8 cellular contexts compared by ENCODE assay signal in genomic region chr7:47819054-47819920, GRCh38.
DNase-seq lines count a peak whose midpoint lies in the region; ATAC-seq, FAIRE-seq and TF ChIP-seq lines count a peak whose summit lies in the region.

No MANE protein-coding gene starts in this region.

- no peaks in the 10 kb centered on the region for H3K4me1 ChIP-seq in pancreas
- H3K4me1 ChIP-seq in CD4-positive, alpha-beta memory T cell (ENCODE audit: insufficient read depth, low read length), result no peaks in the 10 kb centered on the region

- H3K4me1 Mint-ChIP-seq in activated T-helper 1 cell treated with anti-CD3 and anti-CD28 coated beads, Interleukin-12 subunit alpha, Interleukin-12 subunit beta, Interleukin-2, Interleukin-4 antibody, amounts not matched to agents 30 ng/mL and 10 ng/mL and 1 ng/mL, durations not matched to agents 14 hours and 24 hours and 36 hours (ENCODE audit: low read depth), result no peaks in the 10 kb centered on the region
- no peaks in the 10 kb centered on the region for H3K4me1 Mint-ChIP-seq in CD4-positive, alpha-beta memory T cell

- H3K27ac ChIP-seq in pancreas, result no peak overlapping the region
- H3K27ac ChIP-seq in CD4-positive, alpha-beta memory T cell (ENCODE audit: low read depth, low read length), result no peak overlapping the region

- peak; percentile 87 for FAIRE-seq in pancreas (lab: Jason Lieb, UNC)

- no peaks in the 10 kb centered on the region for H3K9me3 ChIP-seq in pancreas
- no peaks in the 10 kb centered on the region for H3K9me3 ChIP-seq in CD4-positive, alpha-beta memory T cell (ENCODE audit: control insufficient read depth in 1 of 2, low read length in 2 of 2)

- H3K36me3 ChIP-seq in pancreas, result no peaks in the 10 kb centered on the region
- no peaks in the 10 kb centered on the region for H3K36me3 ChIP-seq in CD4-positive, alpha-beta memory T cell (ENCODE audit: insufficient read depth, low read length)

- no peaks in the 10 kb centered on the region for H3K9me3 Mint-ChIP-seq in activated T-helper 1 cell treated with anti-CD3 and anti-CD28 coated beads, Interleukin-12 subunit alpha, Interleukin-12 subunit beta, Interleukin-2, Interleukin-4 antibody, amounts not matched to agents 30 ng/mL and 10 ng/mL and 1 ng/mL, durations not matched to agents 14 hours and 24 hours and 36 hours
- H3K9me3 Mint-ChIP-seq in CD4-positive, alpha-beta memory T cell, result no peaks in the 10 kb centered on the region

- DNase-seq in GM03348 (ENCODE audit: low spot score) (peak; percentile 85), NOMO-1 treated with DMSO at 0.1 percent for 48 hours (lab: John Stamatoyannopoulos, UW; ENCODE audit: unreplicated experiment) (peak; percentile 50), germinal center (ENCODE audit: low spot score) (peak; percentile 70), pancreas (peak in 5 of 6 donors; percentile 48 to 78 (median 61)), NCI-H187 treated with DMSO at 0.1 percent for 48 hours (lab: John Stamatoyannopoulos, UW) (no peak)
- DNase-seq in activated T-helper 1 cell treated with anti-CD3 and anti-CD28 coated beads, Interleukin-12 subunit alpha, Interleukin-12 subunit beta, Interleukin-2, Interleukin-4 antibody, amounts not matched to agents 30 ng/mL and 10 ng/mL and 1 ng/mL, durations not matched to agents 14 hours and 24 hours and 36 hours (ENCODE audit: low spot score), result peak; percentile 2
- DNase-seq in CD4-positive, alpha-beta memory T cell, result no peak

- peak; percentile 65 to 88 (median 84) for TF ChIP-seq CTCF in pancreas (IDR thresholded peaks at IDR 0.05)

- no peaks in the 10 kb centered on the region for H3K36me3 Mint-ChIP-seq in activated T-helper 1 cell treated with anti-CD3 and anti-CD28 coated beads, Interleukin-12 subunit alpha, Interleukin-12 subunit beta, Interleukin-2, Interleukin-4 antibody, amounts not matched to agents 30 ng/mL and 10 ng/mL and 1 ng/mL, durations not matched to agents 14 hours and 24 hours and 36 hours (ENCODE audit: low read depth)
- no peaks in the 10 kb centered on the region for H3K36me3 Mint-ChIP-seq in CD4-positive, alpha-beta memory T cell

- H3K27me3 Mint-ChIP-seq in activated T-helper 1 cell treated with anti-CD3 and anti-CD28 coated beads, Interleukin-12 subunit alpha, Interleukin-12 subunit beta, Interleukin-2, Interleukin-4 antibody, amounts not matched to agents 30 ng/mL and 10 ng/mL and 1 ng/mL, durations not matched to agents 14 hours and 24 hours and 36 hours (ENCODE audit: insufficient read depth), result no peaks in the 10 kb centered on the region
- no peaks in the 10 kb centered on the region for H3K27me3 Mint-ChIP-seq in CD4-positive, alpha-beta memory T cell

- no peak overlapping the region for H3K4me3 Mint-ChIP-seq in activated T-helper 1 cell treated with anti-CD3 and anti-CD28 coated beads, Interleukin-12 subunit alpha, Interleukin-12 subunit beta, Interleukin-2, Interleukin-4 antibody, amounts not matched to agents 30 ng/mL and 10 ng/mL and 1 ng/mL, durations not matched to agents 14 hours and 24 hours and 36 hours
- H3K4me3 Mint-ChIP-seq in CD4-positive, alpha-beta memory T cell, result no peak overlapping the region

- no peak overlapping the region for H3K4me3 ChIP-seq in pancreas
- no peak overlapping the region for H3K4me3 ChIP-seq in CD4-positive, alpha-beta memory T cell (ENCODE audit: low read length in 2 of 2)

- H3K27me3 ChIP-seq in pancreas, result no peaks in the 10 kb centered on the region
- H3K27me3 ChIP-seq in CD4-positive, alpha-beta memory T cell (ENCODE audit: insufficient read depth, low read length), result no peaks in the 10 kb centered on the region

- intact Hi-C loops in activated T-helper 1 cell treated with anti-CD3 and anti-CD28 coated beads, Interleukin-12 subunit alpha, Interleukin-12 subunit beta, Interleukin-2, Interleukin-4 antibody, amounts not matched to agents 30 ng/mL and 10 ng/mL and 1 ng/mL, durations not matched to agents 14 hours and 24 hours and 36 hours (cut with micrococcal nuclease), result loop anchor here (1.0 kb wide), 1 partner anchor 375 kb away; no protein-coding TSS in a partner anchor
- intact Hi-C loops in pancreas (cut with DNase I), result loop anchor here in 1 of 3 donors (10.0 kb wide), 1 partner anchor 544 kb away; no protein-coding TSS in a partner anchor
- intact Hi-C loops in CD4-positive, alpha-beta memory T cell (cut with micrococcal nuclease), result loop anchor here (5.0 kb wide), 2 partner anchors 1902 to 1927 kb away; no protein-coding TSS in a partner anchor

- POLR2A ChIA-PET in CD4-positive, alpha-beta memory T cell (lab: Charles Lee; ENCODE audit: partially characterized antibody), result no interaction called here

- CTCF ChIA-PET in CD4-positive, alpha-beta memory T cell (lab: Charles Lee; ENCODE audit: partially characterized antibody), result interaction anchor here (0.7 to 0.9 kb wide), 2 partner anchors 12 to 553 kb away, joined by 3 to 4 read pairs; no protein-coding TSS in a partner anchor

- ATAC-seq in HG03159 (IDR thresholded peaks at IDR 0.05; ENCODE audit: unreplicated experiment) (peak; percentile 75), pancreas (peak; percentile 63 to 95 (median 93))

- no peak overlapping the region for H3K27ac Mint-ChIP-seq in activated T-helper 1 cell treated with anti-CD3 and anti-CD28 coated beads, Interleukin-12 subunit alpha, Interleukin-12 subunit beta, Interleukin-2, Interleukin-4 antibody, amounts not matched to agents 30 ng/mL and 10 ng/mL and 1 ng/mL, durations not matched to agents 14 hours and 24 hours and 36 hours
- no peak overlapping the region for H3K27ac Mint-ChIP-seq in CD4-positive, alpha-beta memory T cell

- WGBS in pancreas, 2 donors, result 54 to 56% methylated on average over 6 of the region's 6 CpGs

Comparison
In these comparisons a context has a peak if more than half of its experiments do, and no peak if none do; other contexts are left out.
1. DNase-seq: peak in GM03348 (single experiment), NOMO-1 treated with DMSO at 0.1 percent for 48 hours (single experiment), activated T-helper 1 cell treated with anti-CD3 and anti-CD28 coated beads, Interleukin-12 subunit alpha, Interleukin-12 subunit beta, Interleukin-2, Interleukin-4 antibody, amounts not matched to agents 30 ng/mL and 10 ng/mL and 1 ng/mL, durations not matched to agents 14 hours and 24 hours and 36 hours (single experiment), germinal center (single experiment) and pancreas (5 of 6); none in NCI-H187 treated with DMSO at 0.1 percent for 48 hours (single experiment) and CD4-positive, alpha-beta memory T cell (0 of 5).